In genomic region chr19:31911577-31911976, GRCh38 we compare ENCODE assay signal across 27 cellular contexts.
"Had no signal": no experiment of that assay in that cellular context is flagged by ENCODE, and none has a peak within 500 bp of the region (broad histone marks: within the 10 kb centered on the region; RNA-seq: fewer than 3 reads in every experiment).

No MANE protein-coding gene starts in this region.

- ATAC-seq: stimulated activated effector memory CD8-positive, alpha-beta T cell treated with anti-CD3 and anti-CD28 coated beads, Interleukin-12 subunit alpha, Interleukin-12 subunit beta, amount 100 ng/mL, for 72 hours; stimulated activated memory B cell treated with anti-CD40 and anti-IgM and Interleukin-4, amounts not matched to agents 10 μg/mL and 1 μg/mL and 100 μg/mL, for 72 hours; stimulated activated naive B cell treated with anti-CD40 and anti-IgM and Interleukin-4, amounts not matched to agents 10 μg/mL and 1 μg/mL and 100 μg/mL, for 72 hours; stimulated activated naive CD8-positive, alpha-beta T cell treated with anti-CD3 and anti-CD28 coated beads, Interleukin-15, amount 100 ng/mL, for 72 hours; stimulated activated naive CD8-positive, alpha-beta T cell treated with anti-CD3 and anti-CD28 coated beads, Interleukin-15, Interleukin-2, amounts not matched to agents 100 U/mL and 50 U/mL, for 24 hours; upper lobe of right lung had no signal

- H3K36me3 ChIP-seq: stomach, suprapubic skin, thoracic aorta, thyroid gland, tibial artery, tibial nerve, transverse colon, upper lobe of left lung, upper lobe of right lung, uterus, vagina had no signal

- H3K9me3 ChIP-seq: suprapubic skin, testis, thoracic aorta, thyroid gland, tibial artery, tibial nerve, transverse colon, upper lobe of left lung, upper lobe of right lung, uterus, vagina had no signal

- H3K27ac ChIP-seq: stomach, suprapubic skin, testis, thoracic aorta, thyroid gland, tibial artery, tibial nerve, transverse colon, upper lobe of left lung, upper lobe of right lung, uterus, vagina had no signal

- H3K4me3 ChIP-seq: stomach, suprapubic skin, testis, thoracic aorta, thyroid gland, tibial artery, tibial nerve, transverse colon, upper lobe of left lung, upper lobe of right lung, uterus, vagina had no signal

- H3K27me3 ChIP-seq: stomach, suprapubic skin, testis, thyroid gland, tibial artery, tibial nerve, transverse colon, upper lobe of left lung, upper lobe of right lung, uterus, vagina had no signal

- FAIRE-seq: urothelium cell line had no signal

- DNase-seq: stimulated activated CD4-positive, alpha-beta T cell treated with anti-CD3 and anti-CD28 coated beads, Interleukin-2, amount 100 ng/mL, for 48 hours; stimulated activated CD4-positive, alpha-beta T cell treated with anti-CD3 and anti-CD28 coated beads, Interleukin-4, amount 100 ng/mL, for 1 hour; stimulated activated CD4-positive, alpha-beta T cell treated with anti-CD3 and anti-CD28 coated beads, Interleukin-4, amount 100 ng/mL, for 24 hours; stimulated activated CD4-positive, alpha-beta T cell treated with anti-CD3 and anti-CD28 coated beads, Interleukin-4, amount 100 ng/mL, for 4 hours; stimulated activated CD8-positive, alpha-beta memory T cell treated with anti-CD3 and anti-CD28 coated beads, Interleukin-4, amount 100 ng/mL, for 48 hours; stimulated activated naive B cell treated with anti-CD40 and anti-IgM and Interleukin-4, amounts not matched to agents 10 μg/mL and 1 μg/mL and 100 μg/mL, for 72 hours; stimulated activated naive CD4-positive, alpha-beta T cell; stimulated activated naive CD4-positive, alpha-beta T cell treated with Interleukin-2 at 50 U/mL for 16 hours; stimulated activated naive CD8-positive, alpha-beta T cell treated with anti-CD3 and anti-CD28 coated beads, Interleukin-15, amount 100 ng/mL, for 72 hours; stimulated activated naive CD8-positive, alpha-beta T cell treated with anti-CD3 and anti-CD28 coated beads, Interleukin-15, Interleukin-2, amounts not matched to agents 100 U/mL and 50 U/mL, for 24 hours; stomach; substantia nigra; testis; thyroid gland; tibial artery; transverse colon; trophoblast cell; upper lobe of left lung; upper lobe of right lung; uterus had no signal

- H3K4me1 ChIP-seq: suprapubic skin, thyroid gland, tibial artery, transverse colon had no signal
